34 cellular contexts compared by ENCODE assay signal in genomic region chr12:96776908-96777307, GRCh38.
"Had no signal": no experiment of that assay in that cellular context is flagged by ENCODE, and none has a peak within 500 bp of the region (broad histone marks: within the 10 kb centered on the region; RNA-seq: fewer than 3 reads in every experiment).

No MANE protein-coding gene starts in this region.

- ATAC-seq: activated CD4-positive, alpha-beta T cell treated with anti-CD3 and anti-CD28 coated beads for 36 hours; activated CD8-positive, alpha-beta memory T cell treated with anti-CD3 and anti-CD28 coated beads, Interleukin-2, amount 10 ng/mL, durations not matched to agents 7 days and 5 days; activated CD8-positive, alpha-beta T cell treated with anti-CD3 and anti-CD28 coated beads, Interleukin-2, amount 10 ng/mL, durations not matched to agents 7 days and 5 days; activated naive CD8-positive, alpha-beta T cell treated with anti-CD3 and anti-CD28 coated beads, Interleukin-2, amount 50 U/mL, for 24 hours; body of pancreas; effector memory CD8-positive, alpha-beta T cell; foreskin keratinocyte; gastrocnemius medialis; heart left ventricle had no signal

- H3K4me1 ChIP-seq: adrenal gland, body of pancreas, esophagus muscularis mucosa, foreskin keratinocyte, gastrocnemius medialis, heart left ventricle had no signal

- H3K36me3 Mint-ChIP-seq: activated CD4-positive, alpha-beta memory T cell treated with anti-CD3 and anti-CD28 coated beads for 36 hours; activated CD8-positive, alpha-beta memory T cell treated with anti-CD3 and anti-CD28 coated beads, Interleukin-2, amount 10 ng/mL, durations not matched to agents 7 days and 5 days; activated naive CD4-positive, alpha-beta T cell treated with anti-CD3 and anti-CD28 coated beads, Interleukin-2, amount 50 U/mL, for 24 hours; activated naive CD8-positive, alpha-beta T cell treated with anti-CD3 and anti-CD28 coated beads for 36 hours had no signal

- H3K4me1 Mint-ChIP-seq: activated CD4-positive, alpha-beta T cell treated with anti-CD3 and anti-CD28 coated beads for 36 hours; activated CD4-positive, alpha-beta T cell treated with anti-CD3 and anti-CD28 coated beads, Interleukin-2, amount 10 ng/mL, durations not matched to agents 24 days and 14 days; activated CD8-positive, alpha-beta memory T cell treated with anti-CD3 and anti-CD28 coated beads, Interleukin-2, amount 10 ng/mL, durations not matched to agents 7 days and 5 days; activated naive CD4-positive, alpha-beta T cell treated with anti-CD3 and anti-CD28 coated beads, Interleukin-2, amount 50 U/mL, for 24 hours; activated naive CD8-positive, alpha-beta T cell treated with anti-CD3 and anti-CD28 coated beads for 36 hours; activated naive CD8-positive, alpha-beta T cell treated with anti-CD3 and anti-CD28 coated beads, Interleukin-2, amount 50 U/mL, for 24 hours had no signal

- H3K27ac Mint-ChIP-seq: activated CD4-positive, alpha-beta memory T cell treated with anti-CD3 and anti-CD28 coated beads for 36 hours; activated CD4-positive, alpha-beta T cell treated with anti-CD3 and anti-CD28 coated beads for 36 hours; activated CD4-positive, alpha-beta T cell treated with anti-CD3 and anti-CD28 coated beads, Interleukin-2, amount 10 ng/mL, durations not matched to agents 24 days and 14 days; activated CD8-positive, alpha-beta memory T cell treated with anti-CD3 and anti-CD28 coated beads, Interleukin-2, amount 10 ng/mL, durations not matched to agents 7 days and 5 days; activated CD8-positive, alpha-beta T cell treated with anti-CD3 and anti-CD28 coated beads, Interleukin-2, amount 10 ng/mL, durations not matched to agents 7 days and 5 days; activated naive CD4-positive, alpha-beta T cell treated with anti-CD3 and anti-CD28 coated beads for 36 hours; activated naive CD4-positive, alpha-beta T cell treated with anti-CD3 and anti-CD28 coated beads, Interleukin-2, amount 50 U/mL, for 24 hours; activated naive CD8-positive, alpha-beta T cell treated with anti-CD3 and anti-CD28 coated beads for 36 hours; activated naive CD8-positive, alpha-beta T cell treated with anti-CD3 and anti-CD28 coated beads, Interleukin-2, amount 50 U/mL, for 24 hours; activated T-helper 1 cell treated with anti-CD3 and anti-CD28 coated beads, Interleukin-12 subunit alpha, Interleukin-12 subunit beta, Interleukin-2, Interleukin-4 antibody, amounts not matched to agents 30 ng/mL and 10 ng/mL and 1 ng/mL, durations not matched to agents 14 hours and 24 hours and 36 hours; activated T-helper 2 cell treated with anti-CD3 and anti-CD28 coated beads, Interferon-gamma antibody, Interleukin-2, Interleukin-4, amounts not matched to agents 10 μg/mL and 5 μg/mL and 100 μg/mL, durations not matched to agents 14 hours and 24 hours and 36 hours; effector memory CD8-positive, alpha-beta T cell had no signal

- DNase-seq: activated CD4-positive, alpha-beta memory T cell treated with anti-CD3 and anti-CD28 coated beads for 36 hours; activated CD4-positive, alpha-beta T cell treated with anti-CD3 and anti-CD28 coated beads for 36 hours; activated CD4-positive, alpha-beta T cell treated with anti-CD3 and anti-CD28 coated beads, Interleukin-2, amount 10 ng/mL, durations not matched to agents 24 days and 14 days; activated CD4-positive, CD25-positive, alpha-beta regulatory T cell; activated CD4-positive, CD25-positive, alpha-beta regulatory T cell treated with anti-CD3 and anti-CD28 coated beads, Interleukin-2, amount 50 U/mL, for 72 hours; activated CD8-positive, alpha-beta memory T cell treated with anti-CD3 and anti-CD28 coated beads, Interleukin-2, amount 10 ng/mL, durations not matched to agents 7 days and 5 days; activated CD8-positive, alpha-beta memory T cell treated with anti-CD3 and anti-CD28 coated beads, Interleukin-2, amount 50 U/mL, for 4 hours; activated CD8-positive, alpha-beta T cell treated with anti-CD3 and anti-CD28 coated beads, Interleukin-2, amount 10 ng/mL, durations not matched to agents 7 days and 5 days; activated effector memory CD4-positive, alpha-beta T cell treated with anti-CD3 and anti-CD28 coated beads, Interleukin-2, amount 50 U/mL, for 16 hours; activated naive CD4-positive, alpha-beta T cell treated with anti-CD3 and anti-CD28 coated beads for 36 hours; activated naive CD8-positive, alpha-beta T cell treated with anti-CD3 and anti-CD28 coated beads for 36 hours; activated naive CD8-positive, alpha-beta T cell treated with anti-CD3 and anti-CD28 coated beads, Interleukin-2, amount 50 U/mL, for 24 hours; activated T-cell treated with anti-CD3 and anti-CD28 coated beads, Interleukin-2, amount 50 U/mL, for 1 hour; activated T-cell treated with anti-CD3 and anti-CD28 coated beads, Interleukin-2, amount 50 U/mL, for 48 hours; adrenal gland; amygdala; aorta; body of pancreas; caudate nucleus; cortex of kidney; dermis blood vessel endothelial cell; effector CD4-positive, alpha-beta T cell; effector memory CD8-positive, alpha-beta T cell; erythroblast; foreskin keratinocyte; gastrocnemius medialis; glutamatergic neuron; heart left ventricle; T-helper 2 cell had no signal

- H3K4me3 ChIP-seq: adrenal gland, body of pancreas, esophagus muscularis mucosa, gastrocnemius medialis, heart left ventricle had no signal

- H3K9me3 Mint-ChIP-seq: activated CD4-positive, alpha-beta memory T cell treated with anti-CD3 and anti-CD28 coated beads for 36 hours; activated CD4-positive, alpha-beta T cell treated with anti-CD3 and anti-CD28 coated beads, Interleukin-2, amount 10 ng/mL, durations not matched to agents 24 days and 14 days; activated naive CD4-positive, alpha-beta T cell treated with anti-CD3 and anti-CD28 coated beads for 36 hours; activated naive CD4-positive, alpha-beta T cell treated with anti-CD3 and anti-CD28 coated beads, Interleukin-2, amount 50 U/mL, for 24 hours; activated naive CD8-positive, alpha-beta T cell treated with anti-CD3 and anti-CD28 coated beads for 36 hours; activated naive CD8-positive, alpha-beta T cell treated with anti-CD3 and anti-CD28 coated beads, Interleukin-2, amount 50 U/mL, for 24 hours; activated T-helper 1 cell treated with anti-CD3 and anti-CD28 coated beads, Interleukin-12 subunit alpha, Interleukin-12 subunit beta, Interleukin-2, Interleukin-4 antibody, amounts not matched to agents 30 ng/mL and 10 ng/mL and 1 ng/mL, durations not matched to agents 14 hours and 24 hours and 36 hours; activated T-helper 2 cell treated with anti-CD3 and anti-CD28 coated beads, Interferon-gamma antibody, Interleukin-2, Interleukin-4, amounts not matched to agents 10 μg/mL and 5 μg/mL and 100 μg/mL, durations not matched to agents 14 hours and 24 hours and 36 hours; effector memory CD8-positive, alpha-beta T cell had no signal

- H3K9me3 ChIP-seq: adrenal gland, body of pancreas, esophagus muscularis mucosa, gastrocnemius medialis had no signal

- H3K27me3 ChIP-seq: adrenal gland, body of pancreas, esophagus muscularis mucosa, foreskin keratinocyte, gastrocnemius medialis, heart left ventricle had no signal

- H3K36me3 ChIP-seq: adrenal gland, esophagus muscularis mucosa, gastrocnemius medialis, heart left ventricle had no signal

- H3K4me3 Mint-ChIP-seq: activated CD4-positive, alpha-beta memory T cell treated with anti-CD3 and anti-CD28 coated beads for 36 hours; activated CD4-positive, alpha-beta T cell treated with anti-CD3 and anti-CD28 coated beads for 36 hours; activated CD4-positive, alpha-beta T cell treated with anti-CD3 and anti-CD28 coated beads, Interleukin-2, amount 10 ng/mL, durations not matched to agents 24 days and 14 days; activated CD8-positive, alpha-beta memory T cell treated with anti-CD3 and anti-CD28 coated beads, Interleukin-2, amount 10 ng/mL, durations not matched to agents 7 days and 5 days; activated CD8-positive, alpha-beta T cell treated with anti-CD3 and anti-CD28 coated beads, Interleukin-2, amount 10 ng/mL, durations not matched to agents 7 days and 5 days; activated naive CD4-positive, alpha-beta T cell treated with anti-CD3 and anti-CD28 coated beads for 36 hours; activated naive CD4-positive, alpha-beta T cell treated with anti-CD3 and anti-CD28 coated beads, Interleukin-2, amount 50 U/mL, for 24 hours; activated naive CD8-positive, alpha-beta T cell treated with anti-CD3 and anti-CD28 coated beads for 36 hours; activated naive CD8-positive, alpha-beta T cell treated with anti-CD3 and anti-CD28 coated beads, Interleukin-2, amount 50 U/mL, for 24 hours; activated T-helper 1 cell treated with anti-CD3 and anti-CD28 coated beads, Interleukin-12 subunit alpha, Interleukin-12 subunit beta, Interleukin-2, Interleukin-4 antibody, amounts not matched to agents 30 ng/mL and 10 ng/mL and 1 ng/mL, durations not matched to agents 14 hours and 24 hours and 36 hours; effector memory CD8-positive, alpha-beta T cell had no signal

- FAIRE-seq: colon had no signal

- H3K27me3 Mint-ChIP-seq: activated CD8-positive, alpha-beta memory T cell treated with anti-CD3 and anti-CD28 coated beads, Interleukin-2, amount 10 ng/mL, durations not matched to agents 7 days and 5 days; activated naive CD4-positive, alpha-beta T cell treated with anti-CD3 and anti-CD28 coated beads, Interleukin-2, amount 50 U/mL, for 24 hours; activated naive CD8-positive, alpha-beta T cell treated with anti-CD3 and anti-CD28 coated beads for 36 hours; activated naive CD8-positive, alpha-beta T cell treated with anti-CD3 and anti-CD28 coated beads, Interleukin-2, amount 50 U/mL, for 24 hours had no signal

- H3K27ac ChIP-seq: adrenal gland, body of pancreas, esophagus muscularis mucosa, foreskin keratinocyte, gastrocnemius medialis, heart left ventricle had no signal
